Comparison of ENCODE assay signal across 8 cellular contexts in the genomic region with DNA sequence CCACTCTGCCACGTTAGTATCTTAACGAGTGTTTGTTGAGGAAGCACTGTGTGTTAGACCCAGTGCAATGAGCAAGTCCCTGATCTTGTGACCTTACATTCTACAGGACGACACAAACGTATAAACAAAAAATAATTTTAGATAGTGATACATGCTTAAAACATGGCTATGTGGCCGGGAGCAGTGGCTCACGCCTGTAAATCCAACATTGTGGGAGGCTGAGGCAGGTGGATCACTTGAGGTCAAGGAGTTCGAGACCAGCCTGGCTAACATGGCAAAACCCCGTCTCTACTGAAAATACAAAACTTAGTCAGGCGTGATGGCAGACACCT. TPM values are rescaled to one million over a fixed set of nuclear protein-coding genes. Genes with fewer than 3 reads are reported as not detected.
A peak's percentile ranks its signal among the peaks of the same experiment; 100 is the strongest.
DNase-seq lines count a peak whose midpoint lies in the region; ATAC-seq and TF ChIP-seq lines count a peak whose summit lies in the region.

No MANE protein-coding gene starts in this region.

- peaks cover 26% of the 10 kb centered on the region for H3K4me1 Mint-ChIP-seq in activated CD4-positive, alpha-beta T cell treated with anti-CD3 and anti-CD28 coated beads, Interleukin-2, amount 10 ng/mL, durations not matched to agents 24 days and 14 days

- peaks cover 33 to 40% of the 10 kb centered on the region in 2 donors for H3K4me1 ChIP-seq in adrenal gland (replicated peaks in 1 of 2)
- H3K4me1 ChIP-seq in testis, result peaks cover 13% of the 10 kb centered on the region

- no peak for DNase-seq in activated CD4-positive, alpha-beta T cell treated with anti-CD3 and anti-CD28 coated beads, Interleukin-2, amount 10 ng/mL, durations not matched to agents 24 days and 14 days
- no peak for DNase-seq in activated CD4-positive, alpha-beta T cell treated with anti-CD3 and anti-CD28 coated beads for 1 hour
- DNase-seq in adrenal gland (no peak), testis (no peak), ureter (ENCODE audit: low spot score) (no peak), DMS 273 treated with DMSO at 0.1 percent for 48 hours (lab: John Stamatoyannopoulos, UW) (no peak)

- intact Hi-C loops in activated CD4-positive, alpha-beta T cell treated with anti-CD3 and anti-CD28 coated beads, Interleukin-2, amount 10 ng/mL, durations not matched to agents 24 days and 14 days (cut with micrococcal nuclease), result no loop called here
- intact Hi-C loops in adrenal gland (cut with DNase I) (no loop called here), testis (cut with DNase I; ENCODE audit: low total_unique reads) (no loop called here)

- peak overlapping the region; percentile 88 for H3K4me3 Mint-ChIP-seq in activated CD4-positive, alpha-beta T cell treated with anti-CD3 and anti-CD28 coated beads, Interleukin-2, amount 10 ng/mL, durations not matched to agents 24 days and 14 days

- H3K27me3 Mint-ChIP-seq in activated CD4-positive, alpha-beta T cell treated with anti-CD3 and anti-CD28 coated beads, Interleukin-2, amount 10 ng/mL, durations not matched to agents 24 days and 14 days, result no peaks in the 10 kb centered on the region

- H3K9me3 ChIP-seq in adrenal gland (replicated peaks in 1 of 3), result no peaks in the 10 kb centered on the region
- H3K9me3 ChIP-seq in testis, result no peaks in the 10 kb centered on the region

- WGBS in adrenal gland, 4 donors, result 48 to 56% (median 53%) methylated on average over 8 to 9 of the region's 9 CpGs
- 44 to 46% methylated on average over 9 of the region's 9 CpGs for WGBS in testis, 2 donors

- TF ChIP-seq CTCF in adrenal gland (IDR thresholded peaks at IDR 0.05) (no peak), testis (IDR thresholded peaks at IDR 0.05) (no peak)

- peaks cover 12% of the 10 kb centered on the region for H3K36me3 Mint-ChIP-seq in activated CD4-positive, alpha-beta T cell treated with anti-CD3 and anti-CD28 coated beads, Interleukin-2, amount 10 ng/mL, durations not matched to agents 24 days and 14 days (ENCODE audit: low read depth)

- H3K27ac ChIP-seq in adrenal gland (peak overlapping the region in 3 of 5 donors; percentile 23 to 90 (median 89)), layer of hippocampus (ENCODE audit: low read depth, low read length) (peak overlapping the region; percentile 83), testis (peak overlapping the region; percentile 52 to 81)

- no peaks in the 10 kb centered on the region for H3K9me3 Mint-ChIP-seq in activated CD4-positive, alpha-beta T cell treated with anti-CD3 and anti-CD28 coated beads, Interleukin-2, amount 10 ng/mL, durations not matched to agents 24 days and 14 days

- H3K27ac Mint-ChIP-seq in activated CD4-positive, alpha-beta T cell treated with anti-CD3 and anti-CD28 coated beads, Interleukin-2, amount 10 ng/mL, durations not matched to agents 24 days and 14 days, result peak overlapping the region; percentile 88

- H3K36me3 ChIP-seq in adrenal gland (replicated peaks in 1 of 2) (no peaks in the 10 kb centered on the region), testis (ENCODE audit: low read depth, missing control alignments) (no peaks in the 10 kb centered on the region)

- ATAC-seq in esophagus mucosa, result no peak

- TF ChIP-seq POLR2A in adrenal gland (IDR thresholded peaks at IDR 0.05) (no peak), testis (IDR thresholded peaks at IDR 0.05) (no peak)

- H3K4me3 ChIP-seq in adrenal gland (peak overlapping the region in 1 of 4 donors; percentile 60), testis (peak overlapping the region; percentile 38 to 88)

- H3K27me3 ChIP-seq in adrenal gland (no peaks in the 10 kb centered on the region), layer of hippocampus (ENCODE audit: control insufficient read depth, insufficient read depth, low read length) (no peaks in the 10 kb centered on the region), testis (no peaks in the 10 kb centered on the region)

RNA-seq across cellular contexts. Expression of gene MTX1, which starts 19.6 kb away (rescaled TPM):
- 62.4 and 64.7 TPM in 2 replicates for total RNA-seq in activated CD4-positive, alpha-beta T cell treated with anti-CD3 and anti-CD28 coated beads, Interleukin-2, amount 10 ng/mL, durations not matched to agents 24 days and 14 days
- total RNA-seq in adrenal gland, result 10 to 100 TPM; 39.2 to 83.8 (median 45.5) TPM
- 100 to 1,000 TPM in 1 of 3 donors, 10 to 100 TPM in 2; 26.7 to 111 (median 79.8) TPM for polyA plus RNA-seq in adrenal gland
- 100 to 1,000 TPM in 1 of 2 donors, 10 to 100 TPM in 1; 77.1 to 118 TPM for total RNA-seq in testis
- polyA plus RNA-seq in testis (ENCODE audit: insufficient read depth, low read depth, low replicate concordance), result 161 TPM
- 36.5 TPM for total RNA-seq in esophagus mucosa
- total RNA-seq in ureter, result 31.6 TPM

RNA-seq across cellular contexts. Expression of gene THBS3, which starts 20.4 kb away (rescaled TPM):
- total RNA-seq in activated CD4-positive, alpha-beta T cell treated with anti-CD3 and anti-CD28 coated beads, Interleukin-2, amount 10 ng/mL, durations not matched to agents 24 days and 14 days, result 10.5 and 10.6 TPM in 2 replicates
- total RNA-seq in adrenal gland (10 to 100 TPM in 6 of 8 donors, 1 to 10 TPM in 2; 7.1 to 38.6 (median 16.1) TPM), testis (10 to 100 TPM; 37.1 to 68.1 TPM), esophagus mucosa (14.5 TPM), ureter (54.6 TPM)
- polyA plus RNA-seq in adrenal gland (100 to 1,000 TPM in 1 of 3 donors, 10 to 100 TPM in 1, 1 to 10 TPM in 1; 9.6 to 147 (median 71.3) TPM), testis (ENCODE audit: insufficient read depth, low read depth, low replicate concordance) (82.9 TPM)

RNA-seq across cellular contexts. Expression of gene ENTREP3, which starts 27.2 kb away (rescaled TPM):
- total RNA-seq in activated CD4-positive, alpha-beta T cell treated with anti-CD3 and anti-CD28 coated beads, Interleukin-2, amount 10 ng/mL, durations not matched to agents 24 days and 14 days, result 45.1 and 46.2 TPM in 2 replicates
- total RNA-seq in adrenal gland (10 to 100 TPM in 7 of 8 donors, 1 to 10 TPM in 1; 9.1 to 43.0 (median 34.2) TPM), testis (10 to 100 TPM; 14.3 to 15.8 TPM), esophagus mucosa (24.9 TPM), ureter (21.8 TPM)
- polyA plus RNA-seq in adrenal gland (10 to 100 TPM; 10.3 to 26.9 (median 22.7) TPM), testis (ENCODE audit: insufficient read depth, low read depth, low replicate concordance) (27.9 TPM)

RNA-seq across cellular contexts. Expression of gene SCAMP3, which starts 34.1 kb away (rescaled TPM):
- 152 and 158 TPM in 2 replicates for total RNA-seq in activated CD4-positive, alpha-beta T cell treated with anti-CD3 and anti-CD28 coated beads, Interleukin-2, amount 10 ng/mL, durations not matched to agents 24 days and 14 days
- 100 to 1,000 TPM in 4 of 8 donors, 10 to 100 TPM in 4; 51.0 to 143 (median 103) TPM for total RNA-seq in adrenal gland
- 100 to 1,000 TPM in 1 of 3 donors, 10 to 100 TPM in 2; 41.9 to 102 (median 78.0) TPM for polyA plus RNA-seq in adrenal gland
- total RNA-seq in testis, result 10 to 100 TPM; 70.9 to 80.6 TPM
- polyA plus RNA-seq in testis (ENCODE audit: insufficient read depth, low read depth, low replicate concordance), result 63.0 TPM
- 43.3 TPM for total RNA-seq in esophagus mucosa
- total RNA-seq in ureter, result 62.6 TPM

RNA-seq across cellular contexts. Expression of gene CLK2, which starts 45.2 kb away (rescaled TPM):
- 86.2 and 90.6 TPM in 2 replicates for total RNA-seq in activated CD4-positive, alpha-beta T cell treated with anti-CD3 and anti-CD28 coated beads, Interleukin-2, amount 10 ng/mL, durations not matched to agents 24 days and 14 days
- total RNA-seq in adrenal gland (10 to 100 TPM; 10.7 to 94.2 (median 54.9) TPM), testis (10 to 100 TPM; 52.8 to 54.1 TPM), esophagus mucosa (16.9 TPM), ureter (80.5 TPM)
- polyA plus RNA-seq in adrenal gland (100 to 1,000 TPM in 2 of 3 donors, 10 to 100 TPM in 1; 47.1 to 162 (median 122) TPM), testis (ENCODE audit: insufficient read depth, low read depth, low replicate concordance) (37.0 TPM)
